12 cellular contexts compared by ENCODE assay signal in the genomic region with DNA sequence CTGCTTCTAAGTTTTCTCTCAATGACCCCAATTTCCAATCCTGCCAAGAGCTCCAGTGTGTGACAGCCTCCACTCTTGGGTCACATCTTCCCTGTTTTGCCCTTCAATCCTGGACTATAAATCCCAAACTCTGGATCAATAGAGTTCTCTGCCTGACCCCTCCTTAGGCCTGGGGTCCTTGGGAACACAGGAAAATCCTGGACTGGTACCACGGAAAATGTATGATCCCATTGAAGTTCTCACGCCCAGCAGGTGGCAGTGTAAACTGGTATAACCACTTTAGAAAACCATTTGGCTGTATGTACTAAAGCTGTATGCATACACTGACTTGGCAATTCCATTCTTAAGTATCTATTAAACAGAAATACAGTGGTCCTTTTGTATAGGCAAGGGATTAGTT.
DNase-seq lines count a peak whose midpoint lies in the region; TF ChIP-seq lines count a peak whose summit lies in the region.
"Had no signal": no experiment of that assay in that cellular context is flagged by ENCODE, and none has a peak within 500 bp of the region (broad histone marks: within the 10 kb centered on the region; RNA-seq: fewer than 3 reads in every experiment).

No MANE protein-coding gene starts in this region.

- H3F3A ChIP-seq in Loucy (ENCODE audit: low read depth) (no peaks in the 10 kb centered on the region), neural progenitor cell (ENCODE audit: low read depth) (peaks cover 17% of the 10 kb centered on the region)

- no peaks in the 10 kb centered on the region for H3K36me3 Mint-ChIP-seq in neural progenitor cell
- H3K36me3 Mint-ChIP-seq: IgD-negative memory B cell had no signal

- peaks cover 23% of the 10 kb centered on the region for H3K4me1 Mint-ChIP-seq in neural progenitor cell
- H3K4me1 Mint-ChIP-seq: IgD-negative memory B cell had no signal

- H3K27me3 Mint-ChIP-seq in neural progenitor cell (ENCODE audit: insufficient read depth, low read depth): peaks cover 3% of the 10 kb centered on the region

- H3K9me2 ChIP-seq in Loucy (replicated peaks; ENCODE audit: low read depth, low read length): no peaks in the 10 kb centered on the region

- H3K27me3 ChIP-seq in Loucy (ENCODE audit: insufficient read depth, low read length, poor library complexity, severe bottlenecking) (peaks cover 37% of the 10 kb centered on the region), neural progenitor cell (no peaks in the 10 kb centered on the region)
- H3K27me3 ChIP-seq: SJSA1 had no signal

- H4K20me1 ChIP-seq in Loucy (ENCODE audit: insufficient read depth, low read length, poor library complexity, severe bottlenecking) (no peaks in the 10 kb centered on the region), neural progenitor cell (ENCODE audit: low read depth) (no peaks in the 10 kb centered on the region)

- no peak overlapping the region for H3K4me3 Mint-ChIP-seq in neural progenitor cell
- H3K4me3 Mint-ChIP-seq: IgD-negative memory B cell had no signal

- H3K4me1 ChIP-seq in Loucy (ENCODE audit: insufficient read depth, low read length, poor library complexity, severe bottlenecking) (peaks cover 9% of the 10 kb centered on the region), neural progenitor cell (peaks cover 26% of the 10 kb centered on the region)

- H3K79me2 ChIP-seq in Loucy (ENCODE audit: insufficient read depth, low read length) (no peaks in the 10 kb centered on the region), neural progenitor cell (ENCODE audit: low read depth) (no peaks in the 10 kb centered on the region)

- H3K36me3 ChIP-seq in Loucy (ENCODE audit: insufficient read depth, low read length): no peaks in the 10 kb centered on the region
- H3K36me3 ChIP-seq in neural progenitor cell: no peaks in the 10 kb centered on the region
- H3K36me3 ChIP-seq: SJSA1 had no signal

- DNase-seq in NCI-H748 (lab: John Stamatoyannopoulos, UW; ENCODE audit: unreplicated experiment): peak; percentile 33
- no peak for DNase-seq in NCI-H748 treated with DMSO at 0.1 percent for 48 hours (lab: John Stamatoyannopoulos, UW)
- DNase-seq in neural progenitor cell (ENCODE audit: low spot score): no peak
- DNase-seq in NCI-H1048 (lab: John Stamatoyannopoulos, UW): no peak
- no peak for DNase-seq in NOMO-1 (lab: John Stamatoyannopoulos, UW; ENCODE audit: unreplicated experiment in 2 of 2)
- DNase-seq in OCI-M2 (lab: John Stamatoyannopoulos, UW; ENCODE audit: unreplicated experiment): no peak
- DNase-seq: stimulated activated CD4-positive, alpha-beta T cell treated with anti-CD3 and anti-CD28 coated beads, Interleukin-12 subunit alpha, Interleukin-12 subunit beta, amount 100 ng/mL, for 4 hours had no signal

- H3K4me2 ChIP-seq in Loucy (ENCODE audit: low read depth, low read length, poor library complexity, severe bottlenecking) (no peak overlapping the region), neural progenitor cell (no peak overlapping the region)

- peaks cover 10% of the 10 kb centered on the region for H3K9me3 Mint-ChIP-seq in neural progenitor cell

- H2AFZ ChIP-seq in Loucy (ENCODE audit: low read length): no peak overlapping the region
- H2AFZ ChIP-seq in neural progenitor cell (replicated peaks): no peak overlapping the region

- H3K9ac ChIP-seq in Loucy (ENCODE audit: low read depth, low read length, poor library complexity, severe bottlenecking) (no peak overlapping the region), neural progenitor cell (no peak overlapping the region)

- H3K9me3 ChIP-seq in Loucy (ENCODE audit: insufficient read depth, low read depth, low read length) (peaks cover 8% of the 10 kb centered on the region; the same call in 1 of the 2 replicates), neural progenitor cell (ENCODE audit: low read depth) (no peaks in the 10 kb centered on the region)
- H3K9me3 ChIP-seq: SJSA1 had no signal

- H3K4me3 ChIP-seq in Loucy (ENCODE audit: low read length, poor library complexity, severe bottlenecking): no peak overlapping the region
- no peak overlapping the region for H3K4me3 ChIP-seq in WI38 (ENCODE audit: low read depth, low read length)
- no peak overlapping the region for H3K4me3 ChIP-seq in neural progenitor cell
- H3K4me3 ChIP-seq: SJSA1 had no signal

- no peak overlapping the region for H3K27ac Mint-ChIP-seq in neural progenitor cell
- H3K27ac Mint-ChIP-seq: IgD-negative memory B cell had no signal

- no peak overlapping the region for H3K27ac ChIP-seq in neural progenitor cell
- H3K27ac ChIP-seq: epithelial cell of prostate, SJSA1 had no signal

- TF ChIP-seq CTCF in Loucy (conservative IDR thresholded peaks at IDR 0.05; ENCODE audit: low read length) (peak; percentile 63), WI38 (IDR thresholded peaks at IDR 0.05; ENCODE audit: low read depth, low read length) (peak; percentile 4; the same call in 1 of the 2 replicates), neural progenitor cell (IDR thresholded peaks at IDR 0.05) (peak; percentile 8)

Comparison
In these comparisons a context has a peak if more than half of its experiments do, and no peak if none do; other contexts are left out.
1. CTCF ChIP-seq: peak in every context shown above with its lines; median percentile 63 in Loucy; 8 in neural progenitor cell; 4 in WI38.